ENCODE assay signal across 3 cellular contexts in genomic region chr6:26340066-26340465, GRCh38.
A peak's percentile ranks its signal among the peaks of the same experiment; 100 is the strongest.
TF ChIP-seq lines count a peak whose summit lies in the region.

No MANE protein-coding gene starts in this region.

TF ChIP-seq in SK-N-SH, 30 proteins besides CTCF, POLR2A, EP300 and RAD21:
- TF ChIP-seq GATA2 (CRISPR knock-in tag; IDR thresholded peaks at IDR 0.05): no peak
- TF ChIP-seq PBX3 (IDR thresholded peaks at IDR 0.05): no peak
- no peak for TF ChIP-seq TAF1 (IDR thresholded peaks at IDR 0.05; ENCODE audit: borderline replicate concordance, low read depth, low read length)
- no peak for TF ChIP-seq FOXM1 (IDR thresholded peaks at IDR 0.05; ENCODE audit: low read depth)
- no peak for TF ChIP-seq NRF1 (IDR thresholded peaks at IDR 0.05; ENCODE audit: low read depth, low read length)
- TF ChIP-seq, protein P1, sequence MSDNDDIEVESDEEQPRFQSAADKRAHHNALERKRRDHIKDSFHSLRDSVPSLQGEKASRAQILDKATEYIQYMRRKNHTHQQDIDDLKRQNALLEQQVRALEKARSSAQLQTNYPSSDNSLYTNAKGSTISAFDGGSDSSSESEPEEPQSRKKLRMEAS (IDR thresholded peaks at IDR 0.05; ENCODE audit: low read depth): no peak
- no peak for TF ChIP-seq ELF1 (IDR thresholded peaks at IDR 0.05)
- no peak for TF ChIP-seq USF2 (IDR thresholded peaks at IDR 0.05; ENCODE audit: borderline replicate concordance, low read depth, low read length)
- TF ChIP-seq MXI1 (IDR thresholded peaks at IDR 0.05; ENCODE audit: low read depth, low read length): no peak

TF ChIP-seq in SK-N-SH treated with all-trans-retinoic acid at 6 μM for 48 hours, 23 proteins besides CTCF, POLR2A, EP300 and RAD21:
- TF ChIP-seq ZNF565 (CRISPR knock-in tag; conservative IDR thresholded peaks at IDR 0.05; ENCODE audit: low read depth) (no peak), ISL1 (CRISPR knock-in tag; IDR thresholded peaks at IDR 0.05) (no peak), GLIS3 (CRISPR knock-in tag; IDR thresholded peaks at IDR 0.05) (no peak), TOX (CRISPR knock-in tag; IDR thresholded peaks at IDR 0.05; ENCODE audit: borderline replicate concordance) (no peak)
- TF ChIP-seq, protein P2, sequence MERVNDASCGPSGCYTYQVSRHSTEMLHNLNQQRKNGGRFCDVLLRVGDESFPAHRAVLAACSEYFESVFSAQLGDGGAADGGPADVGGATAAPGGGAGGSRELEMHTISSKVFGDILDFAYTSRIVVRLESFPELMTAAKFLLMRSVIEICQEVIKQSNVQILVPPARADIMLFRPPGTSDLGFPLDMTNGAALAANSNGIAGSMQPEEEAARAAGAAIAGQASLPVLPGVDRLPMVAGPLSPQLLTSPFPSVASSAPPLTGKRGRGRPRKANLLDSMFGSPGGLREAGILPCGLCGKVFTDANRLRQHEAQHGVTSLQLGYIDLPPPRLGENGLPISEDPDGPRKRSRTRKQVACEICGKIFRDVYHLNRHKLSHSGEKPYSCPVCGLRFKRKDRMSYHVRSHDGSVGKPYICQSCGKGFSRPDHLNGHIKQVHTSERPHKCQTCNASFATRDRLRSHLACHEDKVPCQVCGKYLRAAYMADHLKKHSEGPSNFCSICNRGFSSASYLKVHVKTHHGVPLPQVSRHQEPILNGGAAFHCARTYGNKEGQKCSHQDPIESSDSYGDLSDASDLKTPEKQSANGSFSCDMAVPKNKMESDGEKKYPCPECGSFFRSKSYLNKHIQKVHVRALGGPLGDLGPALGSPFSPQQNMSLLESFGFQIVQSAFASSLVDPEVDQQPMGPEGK (CRISPR knock-in tag; IDR thresholded peaks at IDR 0.05; ENCODE audit: borderline replicate concordance): no peak

TF ChIP-seq in K562, 482 proteins besides CTCF, POLR2A, EP300 and RAD21:
- TF ChIP-seq ZNF431 (CRISPR knock-in tag; IDR thresholded peaks at IDR 0.05): no peak
- TF ChIP-seq PBX2 (CRISPR knock-in tag; IDR thresholded peaks at IDR 0.05; ENCODE audit: low read depth): no peak
- TF ChIP-seq PBX2 (tag; conservative IDR thresholded peaks at IDR 0.05; ENCODE audit: low read depth): peak; percentile 76
- TF ChIP-seq, protein P3, sequence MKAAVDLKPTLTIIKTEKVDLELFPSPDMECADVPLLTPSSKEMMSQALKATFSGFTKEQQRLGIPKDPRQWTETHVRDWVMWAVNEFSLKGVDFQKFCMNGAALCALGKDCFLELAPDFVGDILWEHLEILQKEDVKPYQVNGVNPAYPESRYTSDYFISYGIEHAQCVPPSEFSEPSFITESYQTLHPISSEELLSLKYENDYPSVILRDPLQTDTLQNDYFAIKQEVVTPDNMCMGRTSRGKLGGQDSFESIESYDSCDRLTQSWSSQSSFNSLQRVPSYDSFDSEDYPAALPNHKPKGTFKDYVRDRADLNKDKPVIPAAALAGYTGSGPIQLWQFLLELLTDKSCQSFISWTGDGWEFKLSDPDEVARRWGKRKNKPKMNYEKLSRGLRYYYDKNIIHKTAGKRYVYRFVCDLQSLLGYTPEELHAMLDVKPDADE (conservative IDR thresholded peaks at IDR 0.05; ENCODE audit: control insufficient read depth, low read depth, low read length): no peak
- TF ChIP-seq MEIS2 (IDR thresholded peaks at IDR 0.05; ENCODE audit: partially characterized antibody): peak; percentile 79
- peak; percentile 86 for TF ChIP-seq PKNOX1 (IDR thresholded peaks at IDR 0.05)
